ENCODE assay signal across 22 cellular contexts in the genomic region with DNA sequence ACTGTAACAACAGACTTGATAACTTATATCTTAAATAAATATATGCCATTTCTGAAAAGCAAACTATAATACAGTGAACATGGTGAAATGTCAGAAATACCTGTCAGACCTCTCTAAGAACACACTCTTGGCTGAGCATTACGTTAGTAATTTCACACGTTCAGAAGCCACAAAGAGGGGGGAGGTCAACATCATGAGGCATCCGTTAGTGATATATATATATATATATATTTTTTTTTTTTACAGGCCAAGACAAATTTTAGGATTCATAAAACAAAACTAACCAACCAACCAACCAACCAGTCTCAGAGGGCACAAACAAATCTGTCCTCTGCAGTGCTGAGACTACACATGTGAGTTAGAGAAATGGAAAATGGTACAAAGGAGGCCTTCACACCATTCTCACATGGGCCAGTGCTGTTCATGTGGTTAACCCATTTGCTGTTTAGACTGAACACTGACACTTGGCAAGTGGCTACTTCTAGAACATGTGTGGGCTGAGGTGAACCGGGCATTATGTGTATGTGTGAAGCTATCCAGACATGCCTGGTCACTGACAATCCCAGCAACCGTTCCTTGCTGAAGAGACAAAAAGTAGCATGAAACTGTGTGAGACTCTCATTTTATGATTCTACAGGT. TPM values are rescaled to one million over a fixed set of nuclear protein-coding genes. Genes with fewer than 3 reads are reported as not detected.
DNase-seq lines count a peak whose midpoint lies in the region; ATAC-seq and TF ChIP-seq lines count a peak whose summit lies in the region.
"Had no signal": no experiment of that assay in that cellular context is flagged by ENCODE, and none has a peak within 500 bp of the region (broad histone marks: within the 10 kb centered on the region; RNA-seq: fewer than 3 reads in every experiment).

No MANE protein-coding gene starts in this region.

- intact Hi-C loops in natural killer cell (cut with micrococcal nuclease): loop anchor here (5.0 kb wide), 1 partner anchor 55 kb away; a partner anchor contains a TSS

- H3K4me3 Mint-ChIP-seq in natural killer cell: peak overlapping the region; percentile 22
- H3K4me3 Mint-ChIP-seq: activated CD4-positive, alpha-beta T cell treated with anti-CD3 and anti-CD28 coated beads for 36 hours; activated naive CD8-positive, alpha-beta T cell treated with anti-CD3 and anti-CD28 coated beads, Interleukin-2, amount 50 U/mL, for 24 hours; dendritic cell treated with granulocyte-macrophage colony-stimulating factor and Interleukin-4, amounts not matched to agents 40 ng/mL and 50 ng/mL, for 4 days had no signal

- H3K27me3 ChIP-seq in DND-41 (ENCODE audit: insufficient read depth, low read length, poor library complexity): no peaks in the 10 kb centered on the region
- H3K27me3 ChIP-seq: breast epithelium, hepatocyte, sigmoid colon had no signal

- H3K4me3 ChIP-seq in DND-41 (ENCODE audit: low read depth in 1 of 2, low read length in 2 of 2): no peak overlapping the region
- H3K4me3 ChIP-seq: breast epithelium, hepatocyte, sigmoid colon had no signal

- no peaks in the 10 kb centered on the region for H3K36me3 ChIP-seq in DND-41 (ENCODE audit: insufficient read depth, low read length)
- H3K36me3 ChIP-seq: breast epithelium, sigmoid colon had no signal

- H3K79me2 ChIP-seq in DND-41 (ENCODE audit: insufficient read depth, low read length): no peaks in the 10 kb centered on the region

- H3K27ac ChIP-seq in DND-41 (ENCODE audit: low read length): no peak overlapping the region
- H3K27ac ChIP-seq: breast epithelium, hepatocyte, sigmoid colon had no signal

- H3K4me1 Mint-ChIP-seq in natural killer cell: peaks cover 30% of the 10 kb centered on the region in 2 donors

- no peaks in the 10 kb centered on the region for H3K4me1 ChIP-seq in DND-41 (ENCODE audit: insufficient read depth, low read length)
- H3K4me1 ChIP-seq: breast epithelium, sigmoid colon had no signal

- H2AFZ ChIP-seq in DND-41 (ENCODE audit: low read depth, low read length): 0 out of 2 replicates have a peak overlapping the region, but pooled peaks have one; percentile 8
- H2AFZ ChIP-seq: hepatocyte had no signal

- DNase-seq in DND-41 (no peak), SK-MEL-5 (ENCODE audit: low read depth, low spot score) (peak; percentile 21), natural killer cell (no peak), glomerular visceral epithelial cell (ENCODE audit: extremely low spot score) (no peak), AML-193 (lab: John Stamatoyannopoulos, UW) (no peak)
- DNase-seq: activated CD4-positive, alpha-beta T cell treated with anti-CD3 and anti-CD28 coated beads for 36 hours; activated naive CD8-positive, alpha-beta T cell treated with anti-CD3 and anti-CD28 coated beads, Interleukin-2, amount 50 U/mL, for 24 hours; DMS 273 treated with DMSO at 0.1 percent for 48 hours; HCEC 1CT; MM.1S; NCI-H1436; NCI-H2171 treated with DMSO at 0.1 percent for 48 hours; NCI-H748 treated with DMSO at 0.1 percent for 48 hours; OCI-M1; SIG-M5; sigmoid colon had no signal

- ATAC-seq in DND-41 (ENCODE audit: insufficient read depth, low read depth) (no peak), GM18868 (IDR thresholded peaks at IDR 0.05; ENCODE audit: unreplicated experiment) (peak; percentile 19), natural killer cell (peak; percentile 73 to 82 (median 78)), GM21447 (IDR thresholded peaks at IDR 0.05; ENCODE audit: unreplicated experiment) (no peak), HG03097 (IDR thresholded peaks at IDR 0.05; ENCODE audit: low FRiP score, unreplicated experiment) (no peak)
- ATAC-seq: activated CD4-positive, alpha-beta T cell treated with anti-CD3 and anti-CD28 coated beads for 36 hours; activated naive CD8-positive, alpha-beta T cell treated with anti-CD3 and anti-CD28 coated beads, Interleukin-2, amount 50 U/mL, for 24 hours had no signal

- H3K36me3 Mint-ChIP-seq in natural killer cell: peaks cover 7% of the 10 kb centered on the region

- no peaks in the 10 kb centered on the region for H3K9me3 ChIP-seq in DND-41 (ENCODE audit: insufficient read depth, low read length, severe bottlenecking)
- H3K9me3 ChIP-seq: breast epithelium, sigmoid colon had no signal

- H3K27ac Mint-ChIP-seq in natural killer cell: peak overlapping the region; percentile 71 to 75
- H3K27ac Mint-ChIP-seq: activated CD4-positive, alpha-beta T cell treated with anti-CD3 and anti-CD28 coated beads for 36 hours; activated naive CD8-positive, alpha-beta T cell treated with anti-CD3 and anti-CD28 coated beads, Interleukin-2, amount 50 U/mL, for 24 hours; dendritic cell treated with granulocyte-macrophage colony-stimulating factor and Interleukin-4, amounts not matched to agents 40 ng/mL and 50 ng/mL, for 4 days had no signal

- H4K20me1 ChIP-seq in DND-41 (ENCODE audit: insufficient read depth, low read length): no peaks in the 10 kb centered on the region

- H3K27me3 Mint-ChIP-seq in natural killer cell (ENCODE audit: low read depth in 2 of 2): peaks cover 0 to 6% of the 10 kb centered on the region in 2 donors
- H3K27me3 Mint-ChIP-seq: activated CD4-positive, alpha-beta T cell treated with anti-CD3 and anti-CD28 coated beads for 36 hours; activated naive CD8-positive, alpha-beta T cell treated with anti-CD3 and anti-CD28 coated beads, Interleukin-2, amount 50 U/mL, for 24 hours; dendritic cell treated with granulocyte-macrophage colony-stimulating factor and Interleukin-4, amounts not matched to agents 40 ng/mL and 50 ng/mL, for 4 days had no signal

- no peaks in the 10 kb centered on the region for H3K9me3 Mint-ChIP-seq in natural killer cell
- H3K9me3 Mint-ChIP-seq: activated naive CD8-positive, alpha-beta T cell treated with anti-CD3 and anti-CD28 coated beads, Interleukin-2, amount 50 U/mL, for 24 hours; dendritic cell treated with granulocyte-macrophage colony-stimulating factor and Interleukin-4, amounts not matched to agents 40 ng/mL and 50 ng/mL, for 4 days had no signal

- in situ Hi-C loops in SK-MEL-5 (cut with HindIII; ENCODE audit: low pct_unique_long_range_greater_than_20kb, low sequenced_read_pairs): no loop called here

- H3K4me2 ChIP-seq in DND-41 (ENCODE audit: insufficient read depth, low read length): no peak overlapping the region
- H3K4me2 ChIP-seq: hepatocyte had no signal

- TF ChIP-seq CTCF in DND-41 (IDR thresholded peaks at IDR 0.05; ENCODE audit: borderline replicate concordance, extremely low read depth, low read length, poor library complexity, severe bottlenecking): no peak
- TF ChIP-seq CTCF in natural killer cell (IDR thresholded peaks at IDR 0.05): no peak

- no peak overlapping the region for H3K9ac ChIP-seq in DND-41 (ENCODE audit: low read depth, low read length)

RNA-seq across cellular contexts. Expression of a gene that starts 54.5 kb away (rescaled TPM):
- total RNA-seq in SK-MEL-5 (2014; rRNA removed; shearing (Covaris generic)): 9.6 and 11.2 TPM in 2 replicates
- 6.9 and 8.1 TPM in 2 replicates for polyA plus RNA-seq in SK-MEL-5 (2015; cell fraction: cytosol; rRNA removed)
- 6.8 and 7.5 TPM in 2 replicates for polyA plus RNA-seq in SK-MEL-5 (2015; cell fraction: nucleus; rRNA removed)
- 10 to 100 TPM; 52.8 to 78.2 (median 69.4) TPM for total RNA-seq in natural killer cell

Comparison
In these comparisons a context has a peak if more than half of its experiments do, and no peak if none do; other contexts are left out.
1. ATAC-seq: peak in GM18868 (single experiment) and natural killer cell (3 of 3); none in DND-41 (single experiment), GM21447 (single experiment) and HG03097 (single experiment).